Comparison of ENCODE assay signal across 9 cellular contexts in the genomic region with DNA sequence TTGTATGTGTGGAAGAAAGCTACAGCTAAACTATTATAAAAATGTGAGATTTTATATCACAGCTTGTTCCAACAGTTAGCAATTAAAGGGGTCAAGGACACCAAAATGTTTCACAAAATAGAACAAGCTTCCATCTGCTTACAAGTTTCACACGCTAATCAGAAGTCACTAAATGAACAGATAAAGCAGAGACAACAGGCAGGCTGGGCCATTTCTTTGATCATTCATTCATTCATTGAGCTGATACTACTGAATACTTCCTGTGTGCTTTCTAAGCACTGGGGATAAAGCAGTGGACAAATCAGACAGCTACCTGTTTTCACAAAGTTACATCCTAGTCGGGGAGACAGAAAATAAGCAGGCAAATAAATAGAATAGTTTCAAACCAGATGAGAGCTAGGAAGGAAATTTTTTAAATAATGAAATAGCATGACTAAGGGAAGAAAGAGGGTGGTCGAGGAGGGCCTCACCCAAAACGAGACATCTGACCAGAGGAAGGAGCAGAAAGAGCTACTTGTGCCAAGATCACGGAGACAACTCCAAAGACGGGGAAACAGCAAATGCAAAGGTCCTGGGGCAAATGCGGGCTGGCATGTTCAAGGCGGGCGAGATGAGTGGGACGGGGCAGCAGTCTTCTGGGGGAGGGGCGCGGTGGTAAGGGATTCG. TPM values are rescaled to one million over a fixed set of nuclear protein-coding genes. Genes with fewer than 3 reads are reported as not detected.
DNase-seq lines count a peak whose midpoint lies in the region; ATAC-seq, FAIRE-seq and TF ChIP-seq lines count a peak whose summit lies in the region.
"Had no signal": no experiment of that assay in that cellular context is flagged by ENCODE, and none has a peak within 500 bp of the region (broad histone marks: within the 10 kb centered on the region; RNA-seq: fewer than 3 reads in every experiment).

No MANE protein-coding gene starts in this region.

- H3K9me2 ChIP-seq in MM.1S (replicated peaks; ENCODE audit: insufficient read depth, low read length), result no peaks in the 10 kb centered on the region
- H3K9me2 ChIP-seq in neural cell (ENCODE audit: insufficient read depth, low read length), result no peaks in the 10 kb centered on the region

- peaks cover 5% of the 10 kb centered on the region; the same call in 1 of the 2 replicates for H3F3A ChIP-seq in MM.1S (ENCODE audit: insufficient read depth, low read length)
- H3F3A ChIP-seq in neural cell (ENCODE audit: insufficient read depth, low read length, poor library complexity, severe bottlenecking), result no peaks in the 10 kb centered on the region

- H3K27ac ChIP-seq in BLaER1 treated with 17β-estradiol and CSF1 and Interleukin-3, amounts not matched to agents 10 nM and 100 nM, result no peak overlapping the region
- H3K27ac ChIP-seq in MM.1S (ENCODE audit: low read length) (no peak overlapping the region), duodenal mucosa (ENCODE audit: low read depth, low read length) (no peak overlapping the region), neural cell (ENCODE audit: low read length) (peak overlapping the region; percentile 34)

- H3K9me3 ChIP-seq in BLaER1 treated with 17β-estradiol and CSF1 and Interleukin-3, amounts not matched to agents 10 nM and 100 nM (replicated peaks in 1 of 11), result peaks cover 0 to 9% (median 5%) of the 10 kb centered on the region in 11 experiments; a peak in 12 of 22 replicates
- H3K9me3 ChIP-seq in MM.1S (replicated peaks; ENCODE audit: insufficient read depth, low read length) (no peaks in the 10 kb centered on the region), duodenal mucosa (ENCODE audit: control insufficient read depth in 1 of 2, low read length in 2 of 2) (no peaks in the 10 kb centered on the region), neural cell (ENCODE audit: low read length) (no peaks in the 10 kb centered on the region)

- TF ChIP-seq RAD21 in neural cell (conservative IDR thresholded peaks at IDR 0.05), result no peak

- peaks cover 42% of the 10 kb centered on the region for H3K79me2 ChIP-seq in MM.1S (ENCODE audit: low read length)
- peaks cover 44% of the 10 kb centered on the region for H3K79me2 ChIP-seq in neural cell (replicated peaks; ENCODE audit: insufficient read depth, low read length)

- H3K9ac ChIP-seq in BLaER1 treated with 17β-estradiol and CSF1 and Interleukin-3, amounts not matched to agents 10 nM and 100 nM, result peak overlapping the region; percentile 34 to 94 (median 85); a peak in 20 of 22 replicates
- no peak overlapping the region; the same call in 1 of the 2 replicates for H3K9ac ChIP-seq in MM.1S (ENCODE audit: low read length)
- H3K9ac ChIP-seq in duodenal mucosa (ENCODE audit: low read depth in 1 of 2, low read length in 2 of 2), result peak overlapping the region in 1 of 2 donors; percentile 60
- peak overlapping the region; percentile 85 for H3K9ac ChIP-seq in neural cell (ENCODE audit: low read length)

- peaks cover 10 to 28% (median 18%) of the 10 kb centered on the region in 11 experiments; a peak in 21 of 22 replicates for H3K36me3 ChIP-seq in BLaER1 treated with 17β-estradiol and CSF1 and Interleukin-3, amounts not matched to agents 10 nM and 100 nM
- H3K36me3 ChIP-seq in MM.1S (replicated peaks; ENCODE audit: insufficient read depth, low read length) (no peaks in the 10 kb centered on the region), duodenal mucosa (ENCODE audit: control insufficient read depth in 1 of 2, insufficient read depth in 2 of 2, low read length in 2 of 2) (no peaks in the 10 kb centered on the region), neural cell (ENCODE audit: insufficient read depth, low read length) (no peaks in the 10 kb centered on the region)

- TF ChIP-seq CTCF in MM.1S (IDR thresholded peaks at IDR 0.05; ENCODE audit: low read length) (no peak), neural cell (IDR thresholded peaks at IDR 0.05; ENCODE audit: poor library complexity, severe bottlenecking) (no peak)

- peak overlapping the region; percentile 76 to 94 (median 85) for H3K4me2 ChIP-seq in BLaER1 treated with 17β-estradiol and CSF1 and Interleukin-3, amounts not matched to agents 10 nM and 100 nM
- peak overlapping the region; percentile 69 for H3K4me2 ChIP-seq in MM.1S (ENCODE audit: low read depth, low read length)
- H3K4me2 ChIP-seq in neural cell (ENCODE audit: low read length), result peak overlapping the region; percentile 52

- H3K27me3 ChIP-seq in BLaER1 treated with 17β-estradiol and CSF1 and Interleukin-3, amounts not matched to agents 10 nM and 100 nM, result no peaks in the 10 kb centered on the region
- H3K27me3 ChIP-seq in MM.1S (replicated peaks; ENCODE audit: insufficient read depth, low read length) (no peaks in the 10 kb centered on the region), duodenal mucosa (ENCODE audit: control insufficient read depth in 1 of 2, insufficient read depth in 2 of 2, low read length in 2 of 2) (no peaks in the 10 kb centered on the region), neural cell (ENCODE audit: insufficient read depth, low read depth, low read length) (no peaks in the 10 kb centered on the region)

- no peak for TF ChIP-seq EP300 in neural cell (conservative IDR thresholded peaks at IDR 0.05; ENCODE audit: poor library complexity, severe bottlenecking)

- no peak overlapping the region for H2AFZ ChIP-seq in MM.1S (ENCODE audit: low read length)
- H2AFZ ChIP-seq in neural cell (ENCODE audit: low read depth, low read length), result no peak overlapping the region

- ATAC-seq in HG03354 (IDR thresholded peaks at IDR 0.05; ENCODE audit: poor library complexity, severe bottlenecking, unreplicated experiment), result no peak

- H3K4me1 ChIP-seq in BLaER1 treated with 17β-estradiol and CSF1 and Interleukin-3, amounts not matched to agents 10 nM and 100 nM, result peaks cover 33 to 61% (median 51%) of the 10 kb centered on the region in 10 experiments
- H3K4me1 ChIP-seq in MM.1S (ENCODE audit: low read length) (peaks cover 9% of the 10 kb centered on the region), duodenal mucosa (ENCODE audit: control insufficient read depth in 1 of 2, insufficient read depth in 2 of 2, low read length in 2 of 2) (peaks cover 27 to 30% of the 10 kb centered on the region in 2 donors)

- peaks cover 24 to 54% (median 37%) of the 10 kb centered on the region in 11 experiments; a peak in 21 of 22 replicates for H4K20me1 ChIP-seq in BLaER1 treated with 17β-estradiol and CSF1 and Interleukin-3, amounts not matched to agents 10 nM and 100 nM
- no peaks in the 10 kb centered on the region for H4K20me1 ChIP-seq in MM.1S (ENCODE audit: insufficient read depth, low read length)
- H4K20me1 ChIP-seq in neural cell (ENCODE audit: insufficient read depth), result no peaks in the 10 kb centered on the region

- DNase-seq in MM.1S (no peak), inferior parietal cortex (ENCODE audit: extremely low spot score) (no peak), GM19239 (ENCODE audit: insufficient read length, low spot score) (no peak)
- no peak for DNase-seq in effector CD8-positive, alpha-beta T cell (lab: John Stamatoyannopoulos, UW)
- DNase-seq: NCI-H1105 treated with DMSO at 0.1 percent for 48 hours had no signal

- no peak for FAIRE-seq in GM19239 (lab: Jason Lieb, UNC)

- peak overlapping the region; percentile 74 to 97 (median 90) for H3K4me3 ChIP-seq in BLaER1 treated with 17β-estradiol and CSF1 and Interleukin-3, amounts not matched to agents 10 nM and 100 nM
- H3K4me3 ChIP-seq in MM.1S (ENCODE audit: low read length) (peak overlapping the region; percentile 86; the same call in 1 of the 2 replicates), duodenal mucosa (ENCODE audit: low read depth in 1 of 2, low read length in 2 of 2) (peak overlapping the region; percentile 71 to 79), neural cell (ENCODE audit: low read length) (peak overlapping the region; percentile 87)

TF ChIP-seq in neural cell, 6 proteins besides CTCF, POLR2A, EP300 and RAD21:
- TF ChIP-seq POLR2AphosphoS5 (IDR thresholded peaks at IDR 0.05) (no peak), TAF1 (IDR thresholded peaks at IDR 0.05; ENCODE audit: low read depth) (no peak), EZH2 (IDR thresholded peaks at IDR 0.05; ENCODE audit: borderline replicate concordance, insufficient read depth, low read length, poor library complexity, severe bottlenecking) (no peak)

RNA-seq across cellular contexts. Expression of a gene that starts 1.2 kb away (rescaled TPM):
- 64.9 and 73.9 TPM in 2 replicates for polyA plus RNA-seq in neural cell
- polyA minus RNA-seq in neural cell, result 105 and 109 TPM in 2 replicates
